ENCODE assay signal across 32 cellular contexts in the genomic region with DNA sequence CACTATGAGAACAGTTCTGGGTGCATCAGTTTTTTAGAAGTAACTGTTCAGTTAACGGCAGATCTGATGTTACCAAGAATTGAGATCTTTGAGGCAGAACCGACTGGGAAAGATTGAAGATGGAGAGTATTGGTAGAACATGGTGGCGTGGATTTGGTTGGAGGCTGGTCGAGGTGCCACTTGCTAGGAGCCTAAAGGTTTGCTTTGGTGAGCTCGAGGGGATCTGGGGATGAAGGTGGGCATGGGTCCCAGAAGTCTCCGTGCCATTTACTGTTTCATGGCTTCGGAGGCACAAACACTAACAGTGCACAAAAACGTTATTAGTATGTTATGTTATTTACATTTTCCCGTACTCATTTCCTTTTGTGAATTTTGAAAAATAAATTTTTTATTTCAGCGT.
"Had no signal": no experiment of that assay in that cellular context is flagged by ENCODE, and none has a peak within 500 bp of the region (broad histone marks: within the 10 kb centered on the region; RNA-seq: fewer than 3 reads in every experiment).

No MANE protein-coding gene starts in this region.

- H3K4me3 ChIP-seq: adrenal gland, body of pancreas, breast epithelium had no signal

- H3K9me3 ChIP-seq: adrenal gland, body of pancreas, breast epithelium had no signal

- DNase-seq: activated B cell treated with CpG ODN at 0.5 μM for 24 hours; activated CD4-positive, alpha-beta memory T cell treated with anti-CD3 and anti-CD28 coated beads for 36 hours; activated CD4-positive, alpha-beta T cell treated with anti-CD3 and anti-CD28 coated beads for 4 hours; activated CD4-positive, alpha-beta T cell treated with anti-CD3 and anti-CD28 coated beads, Interleukin-2, amount 10 ng/mL, durations not matched to agents 7 days and 5 days; activated CD4-positive, CD25-positive, alpha-beta regulatory T cell treated with anti-CD3 and anti-CD28 coated beads, Interleukin-2, amount 50 U/mL, for 72 hours; activated CD8-positive, alpha-beta memory T cell treated with anti-CD3 and anti-CD28 coated beads, Interleukin-2, amount 50 U/mL, for 4 hours; activated CD8-positive, alpha-beta T cell treated with anti-CD3 and anti-CD28 coated beads for 36 hours; activated effector memory CD4-positive, alpha-beta T cell treated with anti-CD3 and anti-CD28 coated beads, Interleukin-2, amount 50 U/mL, for 16 hours; activated gamma-delta T cell treated with Interleukin-2 at 50 U/mL for 16 hours; activated naive CD4-positive, alpha-beta T cell; activated naive CD4-positive, alpha-beta T cell treated with anti-CD3 and anti-CD28 coated beads for 36 hours; activated naive CD4-positive, alpha-beta T cell treated with anti-CD3 and anti-CD28 coated beads, Interleukin-2, amount 50 U/mL, for 16 hours; activated naive CD8-positive, alpha-beta T cell treated with anti-CD3 and anti-CD28 coated beads for 36 hours; activated T-cell treated with anti-CD3 and anti-CD28 coated beads for 4 hours; activated T-cell treated with anti-CD3 and anti-CD28 coated beads, Interleukin-2, amount 50 U/mL, for 1 hour; activated T-cell treated with anti-CD3 and anti-CD28 coated beads, Interleukin-2, amount 50 U/mL, for 4 hours; activated T-cell treated with anti-CD3 and anti-CD28 coated beads, Interleukin-2, amount 50 U/mL, for 72 hours; adrenal gland; amniotic stem cell; aorta; body of pancreas; brain microvascular endothelial cell; caudate nucleus; cerebellar nuclear complex; SW 1271; T-helper 1 cell; T-helper 2 cell; T-helper 9 cell had no signal

- ATAC-seq: activated CD8-positive, alpha-beta T cell treated with anti-CD3 and anti-CD28 coated beads for 36 hours; activated naive CD4-positive, alpha-beta T cell treated with anti-CD3 and anti-CD28 coated beads, Interleukin-2, amount 50 U/mL, for 72 hours; activated T-cell treated with anti-CD3 and anti-CD28 coated beads, Interleukin-2, amount 50 U/mL, for 4 hours; activated T-cell treated with anti-CD3 and anti-CD28 coated beads, Interleukin-2, amount 50 U/mL, for 72 hours; activated T-helper 17 cell treated with anti-CD3 and anti-CD28 coated beads, Interleukin-2, amount 50 U/mL, for 72 hours; body of pancreas had no signal

- H3K4me1 ChIP-seq: adrenal gland, body of pancreas, breast epithelium had no signal

- H3K27ac ChIP-seq: adrenal gland, body of pancreas, brain microvascular endothelial cell, breast epithelium, VCaP had no signal

- H3K27me3 ChIP-seq: adrenal gland, body of pancreas, brain microvascular endothelial cell, breast epithelium had no signal

- H3K36me3 ChIP-seq: adrenal gland, brain microvascular endothelial cell, breast epithelium had no signal
